8 cellular contexts compared by ENCODE assay signal in genomic region chr20:62143118-62143975, GRCh38. TPM values are rescaled to one million over a fixed set of nuclear protein-coding genes. Genes with fewer than 3 reads are reported as not detected.
A peak's percentile ranks its signal among the peaks of the same experiment; 100 is the strongest.
DNase-seq lines count a peak whose midpoint lies in the region; ATAC-seq and TF ChIP-seq lines count a peak whose summit lies in the region.

Gene PSMA7, minus strand, starts transcription at chr20:62143394. Its CDS starts 91 bp downstream, at chr20:62143303.
Gene SS18L1, plus strand, starts transcription at chr20:62143769. Its CDS starts 52 bp downstream, at chr20:62143821.

- H3K27me3 ChIP-seq in DOHH2 (ENCODE audit: control insufficient read depth, low read length) = no peaks in the 10 kb centered on the region
- no peaks in the 10 kb centered on the region for H3K27me3 ChIP-seq in SJCRH30

- H4K20me1 ChIP-seq in DOHH2 (ENCODE audit: control insufficient read depth, insufficient read depth, low read depth, low read length) = peaks cover 34% of the 10 kb centered on the region

- H3K36me3 ChIP-seq in DOHH2 (ENCODE audit: control insufficient read depth, low read length) (peaks cover 49% of the 10 kb centered on the region), SJCRH30 (peaks cover 39% of the 10 kb centered on the region)

- H3K4me1 ChIP-seq in DOHH2 (ENCODE audit: control insufficient read depth, low read length) (peaks cover 25% of the 10 kb centered on the region), SJCRH30 (peaks cover 13% of the 10 kb centered on the region)

- H3K4me3 ChIP-seq in DOHH2 (ENCODE audit: low read length) (peak within 1 kb of the TSS; percentile 84), SJCRH30 (peak within 1 kb of the TSS; percentile 99)

- peak within 1 kb of the TSS; percentile 90 for H3K4me2 ChIP-seq in DOHH2 (ENCODE audit: low read length)

- peak within 1 kb of the TSS; percentile 52 for H3K27ac ChIP-seq in DOHH2 (ENCODE audit: low read depth, low read length)
- peak within 1 kb of the TSS; percentile 70 for H3K27ac ChIP-seq in SJCRH30

- no peak for TF ChIP-seq CTCF in DOHH2 (IDR thresholded peaks at IDR 0.05; ENCODE audit: low read depth, low read length, poor library complexity, severe bottlenecking)

- ATAC-seq in GM21717 (IDR thresholded peaks at IDR 0.05; ENCODE audit: unreplicated experiment) = peak; percentile 68

- H3F3A ChIP-seq in DOHH2 (ENCODE audit: control insufficient read depth, insufficient read depth) = no peaks in the 10 kb centered on the region; the same call in 1 of the 2 replicates

- DNase-seq in KG1 (lab: John Stamatoyannopoulos, UW) (peak; percentile 66), SJCRH30 (peak; percentile 93 to 97), germinal center (ENCODE audit: low spot score) (peak; percentile 91), occipital lobe (lab: John Stamatoyannopoulos, UW) (peak; percentile 78), superior temporal gyrus (ENCODE audit: extremely low spot score) (peak; percentile 85)
- peak; percentile 47 to 85 (median 65) for DNase-seq in activated naive CD4-positive, alpha-beta T cell (lab: John Stamatoyannopoulos, UW)

- H3K79me2 ChIP-seq in DOHH2 (ENCODE audit: control insufficient read depth, low read length) = peaks cover 88% of the 10 kb centered on the region

- no peaks in the 10 kb centered on the region for H3K9me2 ChIP-seq in DOHH2 (replicated peaks; ENCODE audit: control insufficient read depth, low read length)

- H3K9me3 ChIP-seq in DOHH2 (ENCODE audit: control insufficient read depth, insufficient read depth, low read length) (no peaks in the 10 kb centered on the region), SJCRH30 (replicated peaks) (no peaks in the 10 kb centered on the region)

RNA-seq across cellular contexts. Expression of gene PSMA7, which starts in this region (rescaled TPM):
- total RNA-seq in SJCRH30 (2014; rRNA removed; shearing (Covaris generic)) = 755 and 774 TPM in 2 replicates
- total RNA-seq in occipital lobe = 107 TPM

RNA-seq across cellular contexts. Expression of gene SS18L1, which starts in this region (rescaled TPM):
- 57.4 and 68.9 TPM in 2 replicates for total RNA-seq in SJCRH30 (2014; rRNA removed; shearing (Covaris generic))
- 75.0 TPM for total RNA-seq in occipital lobe

Comparison
In these comparisons a context has a peak if more than half of its experiments do, and no peak if none do; other contexts are left out.
1. Peak in every context shown above with its lines: DNase-seq, ATAC-seq, H3K4me3 ChIP-seq and H3K27ac ChIP-seq.